Comparison of ENCODE assay signal across 34 cellular contexts in the genomic region with DNA sequence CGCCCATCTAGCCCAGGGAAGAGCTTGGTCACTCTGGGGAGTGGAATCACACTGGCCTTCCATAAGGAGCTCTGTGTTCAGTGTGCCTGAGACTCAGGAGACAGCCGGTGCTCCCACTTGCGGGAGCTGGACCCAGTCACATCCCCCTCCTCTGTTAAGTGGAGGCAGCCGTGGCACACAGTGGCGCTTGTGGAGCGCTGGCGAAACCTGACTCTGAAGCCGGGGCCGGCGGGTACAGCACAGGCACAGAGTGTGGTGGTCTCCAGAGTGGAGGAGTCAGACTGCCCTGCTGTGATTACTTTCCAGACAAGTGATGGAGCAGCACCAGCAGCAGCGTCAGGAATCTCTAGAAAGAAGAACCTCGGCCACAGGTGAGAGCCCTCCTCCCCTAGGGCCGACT. TPM values are rescaled to one million over a fixed set of nuclear protein-coding genes. Genes with fewer than 3 reads are reported as not detected.
"Had no signal": no experiment of that assay in that cellular context is flagged by ENCODE, and none has a peak within 500 bp of the region (broad histone marks: within the 10 kb centered on the region; RNA-seq: fewer than 3 reads in every experiment).

No MANE protein-coding gene starts in this region.

- H3K27ac ChIP-seq: adrenal gland, body of pancreas, brain microvascular endothelial cell, breast epithelium, VCaP had no signal

- H3K27me3 Mint-ChIP-seq: activated B cell treated with CpG ODN at 0.5 μM for 24 hours; activated CD4-positive, alpha-beta memory T cell treated with anti-CD3 and anti-CD28 coated beads for 36 hours; activated CD4-positive, alpha-beta T cell treated with anti-CD3 and anti-CD28 coated beads, Interleukin-2, amount 10 ng/mL, durations not matched to agents 24 days and 14 days; activated CD8-positive, alpha-beta T cell treated with anti-CD3 and anti-CD28 coated beads for 36 hours; activated naive CD4-positive, alpha-beta T cell treated with anti-CD3 and anti-CD28 coated beads, Interleukin-2, amount 10 ng/mL, durations not matched to agents 7 days and 5 days; activated naive CD8-positive, alpha-beta T cell treated with anti-CD3 and anti-CD28 coated beads, Interleukin-2, amount 10 ng/mL, durations not matched to agents 7 days and 5 days; activated T-helper 17 cell treated with anti-CD3 and anti-CD28 coated beads, Interleukin-2, amount 50 U/mL, for 72 hours had no signal

- H3K27me3 ChIP-seq: adrenal gland, body of pancreas, brain microvascular endothelial cell, breast epithelium had no signal

- ATAC-seq: activated CD8-positive, alpha-beta T cell treated with anti-CD3 and anti-CD28 coated beads for 36 hours; activated naive CD4-positive, alpha-beta T cell treated with anti-CD3 and anti-CD28 coated beads, Interleukin-2, amount 50 U/mL, for 72 hours; activated T-cell treated with anti-CD3 and anti-CD28 coated beads, Interleukin-2, amount 50 U/mL, for 4 hours; activated T-cell treated with anti-CD3 and anti-CD28 coated beads, Interleukin-2, amount 50 U/mL, for 72 hours; activated T-helper 17 cell treated with anti-CD3 and anti-CD28 coated beads, Interleukin-2, amount 50 U/mL, for 72 hours; body of pancreas had no signal

- DNase-seq: activated B cell treated with CpG ODN at 0.5 μM for 24 hours; activated CD4-positive, alpha-beta memory T cell treated with anti-CD3 and anti-CD28 coated beads for 36 hours; activated CD4-positive, alpha-beta T cell treated with anti-CD3 and anti-CD28 coated beads for 4 hours; activated CD4-positive, alpha-beta T cell treated with anti-CD3 and anti-CD28 coated beads, Interleukin-2, amount 10 ng/mL, durations not matched to agents 24 days and 14 days; activated CD4-positive, alpha-beta T cell treated with anti-CD3 and anti-CD28 coated beads, Interleukin-2, amount 50 U/mL, for 1 hour; activated CD4-positive, alpha-beta T cell treated with anti-CD3 and anti-CD28 coated beads, Interleukin-2, amount 50 U/mL, for 4 hours; activated CD4-positive, CD25-positive, alpha-beta regulatory T cell treated with anti-CD3 and anti-CD28 coated beads, Interleukin-2, amount 50 U/mL, for 72 hours; activated CD8-positive, alpha-beta memory T cell treated with anti-CD3 and anti-CD28 coated beads, Interleukin-2, amount 50 U/mL, for 4 hours; activated CD8-positive, alpha-beta T cell treated with anti-CD3 and anti-CD28 coated beads for 36 hours; activated effector memory CD4-positive, alpha-beta T cell treated with anti-CD3 and anti-CD28 coated beads, Interleukin-2, amount 50 U/mL, for 16 hours; activated gamma-delta T cell treated with Interleukin-2 at 50 U/mL for 16 hours; activated naive CD4-positive, alpha-beta T cell; activated naive CD4-positive, alpha-beta T cell treated with anti-CD3 and anti-CD28 coated beads, Interleukin-2, amount 10 ng/mL, durations not matched to agents 7 days and 5 days; activated naive CD8-positive, alpha-beta T cell treated with anti-CD3 and anti-CD28 coated beads, Interleukin-2, amount 10 ng/mL, durations not matched to agents 7 days and 5 days; activated T-cell treated with anti-CD3 and anti-CD28 coated beads, Interleukin-2, amount 50 U/mL, for 4 hours; activated T-cell treated with anti-CD3 and anti-CD28 coated beads, Interleukin-2, amount 50 U/mL, for 72 hours; adrenal gland; amniotic stem cell; aorta; body of pancreas; brain microvascular endothelial cell; central memory CD4-positive, alpha-beta T cell; T-helper 1 cell; T-helper 2 cell; T-helper 9 cell had no signal

- H3K27ac Mint-ChIP-seq: activated B cell treated with CpG ODN at 0.5 μM for 24 hours; activated CD4-positive, alpha-beta memory T cell treated with anti-CD3 and anti-CD28 coated beads for 36 hours; activated CD4-positive, alpha-beta T cell treated with anti-CD3 and anti-CD28 coated beads, Interleukin-2, amount 10 ng/mL, durations not matched to agents 24 days and 14 days; activated naive CD4-positive, alpha-beta T cell treated with anti-CD3 and anti-CD28 coated beads, Interleukin-2, amount 10 ng/mL, durations not matched to agents 7 days and 5 days; activated naive CD8-positive, alpha-beta T cell treated with anti-CD3 and anti-CD28 coated beads, Interleukin-2, amount 10 ng/mL, durations not matched to agents 7 days and 5 days; activated T-cell treated with anti-CD3 and anti-CD28 coated beads, Interleukin-2, amount 50 U/mL, for 72 hours; activated T-helper 1 cell treated with anti-CD3 and anti-CD28 coated beads, Interleukin-12 subunit alpha, Interleukin-12 subunit beta, Interleukin-2, Interleukin-4 antibody, amounts not matched to agents 30 ng/mL and 10 ng/mL and 1 ng/mL, durations not matched to agents 14 hours and 24 hours and 36 hours; activated T-helper 17 cell treated with anti-CD3 and anti-CD28 coated beads, Interleukin-2, amount 50 U/mL, for 72 hours; T-helper 1 cell treated with Interleukin-12 subunit alpha and Interleukin-12 subunit beta and Interleukin-4 antibody, amounts not matched to agents 30 μg/mL and 1 μg/mL, for 36 hours; T-helper 2 cell treated with Interferon-gamma antibody and Interleukin-4, amounts not matched to agents 5 μg/mL and 100 μg/mL, for 36 hours had no signal

- H3K4me3 Mint-ChIP-seq: activated B cell treated with CpG ODN at 0.5 μM for 24 hours; activated CD4-positive, alpha-beta memory T cell treated with anti-CD3 and anti-CD28 coated beads for 36 hours; activated CD4-positive, alpha-beta T cell treated with anti-CD3 and anti-CD28 coated beads, Interleukin-2, amount 10 ng/mL, durations not matched to agents 24 days and 14 days; activated CD8-positive, alpha-beta T cell treated with anti-CD3 and anti-CD28 coated beads for 36 hours; activated naive CD4-positive, alpha-beta T cell treated with anti-CD3 and anti-CD28 coated beads, Interleukin-2, amount 10 ng/mL, durations not matched to agents 7 days and 5 days; activated naive CD8-positive, alpha-beta T cell treated with anti-CD3 and anti-CD28 coated beads, Interleukin-2, amount 10 ng/mL, durations not matched to agents 7 days and 5 days; activated T-cell treated with anti-CD3 and anti-CD28 coated beads, Interleukin-2, amount 50 U/mL, for 4 hours; activated T-cell treated with anti-CD3 and anti-CD28 coated beads, Interleukin-2, amount 50 U/mL, for 72 hours; activated T-helper 1 cell treated with anti-CD3 and anti-CD28 coated beads, Interleukin-12 subunit alpha, Interleukin-12 subunit beta, Interleukin-2, Interleukin-4 antibody, amounts not matched to agents 30 ng/mL and 10 ng/mL and 1 ng/mL, durations not matched to agents 14 hours and 24 hours and 36 hours; activated T-helper 17 cell treated with anti-CD3 and anti-CD28 coated beads, Interleukin-2, amount 50 U/mL, for 72 hours; T-helper 1 cell treated with Interleukin-12 subunit alpha and Interleukin-12 subunit beta and Interleukin-4 antibody, amounts not matched to agents 30 μg/mL and 1 μg/mL, for 36 hours; T-helper 2 cell treated with Interferon-gamma antibody and Interleukin-4, amounts not matched to agents 5 μg/mL and 100 μg/mL, for 36 hours had no signal

- H3K9me3 Mint-ChIP-seq: activated B cell treated with CpG ODN at 0.5 μM for 24 hours; activated CD4-positive, alpha-beta memory T cell treated with anti-CD3 and anti-CD28 coated beads for 36 hours; activated CD4-positive, alpha-beta T cell treated with anti-CD3 and anti-CD28 coated beads, Interleukin-2, amount 10 ng/mL, durations not matched to agents 24 days and 14 days; activated CD8-positive, alpha-beta T cell treated with anti-CD3 and anti-CD28 coated beads for 36 hours; activated naive CD4-positive, alpha-beta T cell treated with anti-CD3 and anti-CD28 coated beads, Interleukin-2, amount 10 ng/mL, durations not matched to agents 7 days and 5 days; activated naive CD4-positive, alpha-beta T cell treated with anti-CD3 and anti-CD28 coated beads, Interleukin-2, amount 50 U/mL, for 72 hours; activated naive CD8-positive, alpha-beta T cell treated with anti-CD3 and anti-CD28 coated beads, Interleukin-2, amount 10 ng/mL, durations not matched to agents 7 days and 5 days; activated T-cell treated with anti-CD3 and anti-CD28 coated beads, Interleukin-2, amount 50 U/mL, for 4 hours; activated T-cell treated with anti-CD3 and anti-CD28 coated beads, Interleukin-2, amount 50 U/mL, for 72 hours; activated T-helper 1 cell treated with anti-CD3 and anti-CD28 coated beads, Interleukin-12 subunit alpha, Interleukin-12 subunit beta, Interleukin-2, Interleukin-4 antibody, amounts not matched to agents 30 ng/mL and 10 ng/mL and 1 ng/mL, durations not matched to agents 14 hours and 24 hours and 36 hours; activated T-helper 17 cell treated with anti-CD3 and anti-CD28 coated beads, Interleukin-2, amount 50 U/mL, for 72 hours; T-helper 1 cell treated with Interleukin-12 subunit alpha and Interleukin-12 subunit beta and Interleukin-4 antibody, amounts not matched to agents 30 μg/mL and 1 μg/mL, for 36 hours; T-helper 2 cell treated with Interferon-gamma antibody and Interleukin-4, amounts not matched to agents 5 μg/mL and 100 μg/mL, for 36 hours had no signal

- H3K9me3 ChIP-seq: adrenal gland, body of pancreas, breast epithelium had no signal

- H3K36me3 ChIP-seq: breast epithelium had no signal

- H3K4me1 ChIP-seq: adrenal gland, breast epithelium had no signal

- H3K4me3 ChIP-seq: adrenal gland, body of pancreas, breast epithelium had no signal

- H3K4me1 Mint-ChIP-seq: activated B cell treated with CpG ODN at 0.5 μM for 24 hours had no signal

RNA-seq across cellular contexts. Expression of a gene that starts 33.0 kb away (rescaled TPM):
- total RNA-seq: astrocyte, cardiac septum had no signal
